ENCODE assay signal across 26 cellular contexts in genomic region chr17:41413353-41413752, GRCh38. TPM values are rescaled to one million over a fixed set of nuclear protein-coding genes. Genes with fewer than 3 reads are reported as not detected.
DNase-seq lines count a peak whose midpoint lies in the region; ATAC-seq and TF ChIP-seq lines count a peak whose summit lies in the region.
"Had no signal": no experiment of that assay in that cellular context is flagged by ENCODE, and none has a peak within 500 bp of the region (broad histone marks: within the 10 kb centered on the region; RNA-seq: fewer than 3 reads in every experiment).

No MANE protein-coding gene starts in this region.

- H3K27me3 Mint-ChIP-seq in WTC11 (ENCODE audit: low read depth): no peaks in the 10 kb centered on the region

- peaks cover 28% of the 10 kb centered on the region for H3K4me1 Mint-ChIP-seq in WTC11
- H3K4me1 Mint-ChIP-seq: immature natural killer cell had no signal

- no peak overlapping the region for H3K9ac ChIP-seq in mammary epithelial cell (ENCODE audit: insufficient read depth, low read length)

- no peaks in the 10 kb centered on the region for H3K36me3 ChIP-seq in mammary epithelial cell (ENCODE audit: insufficient read depth, low read length)
- H3K36me3 ChIP-seq in upper lobe of right lung: no peaks in the 10 kb centered on the region
- H3K36me3 ChIP-seq: BE2C had no signal

- BruUV-seq in mammary epithelial cell (replicated peaks; lab: Mats Ljungman, UMichigan): no TSS peak

- H3K4me3 ChIP-seq in mammary epithelial cell (replicated peaks in 1 of 3; ENCODE audit: insufficient read depth in 1 of 3, low read depth in 2 of 3, low read length in 3 of 3) (no peak overlapping the region), upper lobe of right lung (no peak overlapping the region)

- ATAC-seq in WTC11 (peak; percentile 70), upper lobe of right lung (peak; percentile 77)
- ATAC-seq: right cardiac atrium had no signal

- POLR2A ChIA-PET in WTC11 (lab: Charles Lee): no interaction called here

- no peak overlapping the region for H3K4me2 ChIP-seq in mammary epithelial cell (ENCODE audit: insufficient read depth, low read depth, low read length)

- H3K27me3 ChIP-seq in mammary epithelial cell (ENCODE audit: insufficient read depth, low read length) (no peaks in the 10 kb centered on the region), upper lobe of right lung (no peaks in the 10 kb centered on the region)
- H3K27me3 ChIP-seq: BE2C had no signal

- no peak overlapping the region for H2AFZ ChIP-seq in mammary epithelial cell (ENCODE audit: low read depth, low read length)

- CTCF ChIA-PET in mammary epithelial cell (lab: Charles Lee; ENCODE audit: low non-redundant PET): no interaction called here
- CTCF ChIA-PET in WTC11 (lab: Charles Lee): interaction anchor here (0.7 to 3.6 kb wide), 7 partner anchors 10 to 550 kb away, joined by 3 to 23 read pairs (median 4); no protein-coding TSS in a partner anchor

- H3K79me2 ChIP-seq in mammary epithelial cell (ENCODE audit: insufficient read depth, low read length): no peaks in the 10 kb centered on the region

- no peaks in the 10 kb centered on the region for H4K20me1 ChIP-seq in mammary epithelial cell (ENCODE audit: insufficient read depth, low read length)

- H3K4me1 ChIP-seq in mammary epithelial cell (ENCODE audit: insufficient read depth, low read length): peaks cover 12% of the 10 kb centered on the region
- no peaks in the 10 kb centered on the region for H3K4me1 ChIP-seq in upper lobe of right lung
- H3K4me1 ChIP-seq: BE2C had no signal

- DNase-seq in T47D (ENCODE audit: low read depth in 1 of 2, low spot score in 1 of 2) (peak; percentile 62 to 98), mammary epithelial cell (no peak), WTC11 (ENCODE audit: low spot score) (no peak), iPS-NIHi11 (ENCODE audit: low spot score) (peak; percentile 57), upper lobe of right lung (no peak), GM20000 (ENCODE audit: low spot score) (no peak), posterior vena cava (ENCODE audit: low spot score) (no peak)
- DNase-seq in activated naive CD4-positive, alpha-beta T cell (lab: John Stamatoyannopoulos, UW): no peak
- DNase-seq: activated CD8-positive, alpha-beta memory T cell treated with anti-CD3 and anti-CD28 coated beads for 24 hours; activated naive CD4-positive, alpha-beta T cell treated with anti-CD3 and anti-CD28 coated beads, Interleukin-2, amount 50 U/mL, for 16 hours; activated T-cell treated with anti-CD3 and anti-CD28 coated beads, Interleukin-2, amount 50 U/mL, for 48 hours; BE2C; Caco-2; glutamatergic neuron; immature natural killer cell; KG1; MV-4-11; NCI-H1930; occipital lobe; right cardiac atrium; stimulated activated CD4-positive, alpha-beta T cell treated with anti-CD3 and anti-CD28 coated beads, Interleukin-15, amount 100 ng/mL, for 24 hours; T1000 had no signal

- intact Hi-C loops in mammary epithelial cell (cut with micrococcal nuclease): no loop called here
- intact Hi-C loops in upper lobe of right lung (cut with DNase I): no loop called here
- intact Hi-C loops in posterior vena cava (cut with DNase I): no loop called here

- dilution Hi-C loops in mammary epithelial cell (cut with HindIII; ENCODE audit: low sequenced_read_pairs): no loop called here

- H3K9me3 Mint-ChIP-seq in WTC11: no peaks in the 10 kb centered on the region
- H3K9me3 Mint-ChIP-seq: immature natural killer cell had no signal

- TF ChIP-seq CTCF in mammary epithelial cell (conservative IDR thresholded peaks at IDR 0.05 in 1 of 2, IDR thresholded peaks at IDR 0.05 in 1 of 2; ENCODE audit: extremely low read depth in 1 of 2, insufficient read depth in 1 of 2, low read depth in 1 of 2, low read length in 2 of 2) (no peak), WTC11 (IDR thresholded peaks at IDR 0.05) (no peak), upper lobe of right lung (IDR thresholded peaks at IDR 0.05) (no peak), GM20000 (IDR thresholded peaks at IDR 0.05; ENCODE audit: extremely low read depth, missing control alignments) (no peak)

- in situ Hi-C loops in T47D (cut with HindIII; ENCODE audit: low pct_unique_long_range_greater_than_20kb, low sequenced_read_pairs) (no loop called here), mammary epithelial cell (cut with MboI; ENCODE audit: low sequenced_read_pairs in 2 of 2) (loop anchor here in 1 of 2 donors (5.0 kb wide), 1 partner anchor 74 kb away; the partner anchor contains the start of gene KRT36)

- WGBS in mammary epithelial cell (ENCODE audit: low coverage, missing lambda C conversion rate): 87% methylated on average over 4 of the region's 4 CpGs

- 0 out of 2 replicates have a peak overlapping the region, but pooled peaks have one; percentile 17 for H3K27ac Mint-ChIP-seq in WTC11
- H3K27ac Mint-ChIP-seq: immature natural killer cell had no signal

- H3K9me3 ChIP-seq in mammary epithelial cell (replicated peaks; ENCODE audit: insufficient read depth, low read length): no peaks in the 10 kb centered on the region
- H3K9me3 ChIP-seq in upper lobe of right lung: no peaks in the 10 kb centered on the region
- H3K9me3 ChIP-seq: BE2C, Caco-2 had no signal

- no peaks in the 10 kb centered on the region for H3K36me3 Mint-ChIP-seq in WTC11
- H3K36me3 Mint-ChIP-seq: immature natural killer cell had no signal

- H3K27ac ChIP-seq in mammary epithelial cell (ENCODE audit: insufficient read depth, low read depth, low read length) (no peak overlapping the region), upper lobe of right lung (no peak overlapping the region)

- no peak overlapping the region for H3K4me3 Mint-ChIP-seq in WTC11
- H3K4me3 Mint-ChIP-seq: immature natural killer cell had no signal

TF ChIP-seq in WTC11, 78 proteins besides CTCF, POLR2A, EP300 and RAD21 (continues in another document):
- TF ChIP-seq PRRX2 (CRISPR knock-in tag; IDR thresholded peaks at IDR 0.05) (no peak), HMGA2 (CRISPR knock-in tag; IDR thresholded peaks at IDR 0.05) (no peak), FOXP1 (CRISPR knock-in tag; IDR thresholded peaks at IDR 0.05; ENCODE audit: borderline replicate concordance) (no peak), ZNF317 (CRISPR knock-in tag; IDR thresholded peaks at IDR 0.05; ENCODE audit: borderline replicate concordance, low read depth) (no peak), ZNF423 (CRISPR knock-in tag; IDR thresholded peaks at IDR 0.05) (no peak), ZBTB21 (CRISPR knock-in tag; IDR thresholded peaks at IDR 0.05; ENCODE audit: borderline replicate concordance) (no peak), OVOL2 (CRISPR knock-in tag; IDR thresholded peaks at IDR 0.05; ENCODE audit: borderline replicate concordance) (no peak), FOXP4 (CRISPR knock-in tag; IDR thresholded peaks at IDR 0.05) (no peak), ESRRA (CRISPR knock-in tag; IDR thresholded peaks at IDR 0.05; ENCODE audit: borderline replicate concordance) (no peak), NFE2L1 (CRISPR knock-in tag; IDR thresholded peaks at IDR 0.05) (no peak), CBFB (CRISPR knock-in tag; IDR thresholded peaks at IDR 0.05; ENCODE audit: low read depth) (no peak), CREM (CRISPR knock-in tag; IDR thresholded peaks at IDR 0.05) (no peak), KAT7 (CRISPR knock-in tag; IDR thresholded peaks at IDR 0.05; ENCODE audit: borderline replicate concordance) (no peak), PREB (CRISPR knock-in tag; IDR thresholded peaks at IDR 0.05; ENCODE audit: borderline replicate concordance) (no peak), GABPB1 (CRISPR knock-in tag; IDR thresholded peaks at IDR 0.05) (no peak)

RNA-seq across cellular contexts. Expression of gene KRT37, which starts 11.0 kb away (rescaled TPM):
- not detected for total RNA-seq in mammary epithelial cell
- polyA plus RNA-seq in mammary epithelial cell: not detected
- polyA minus RNA-seq in mammary epithelial cell: not detected
- total RNA-seq in WTC11 (2021): not detected in 3 replicates
- not detected for total RNA-seq in upper lobe of right lung
- not detected for total RNA-seq in posterior vena cava
- total RNA-seq: A172, Caco-2, fibroblast of lung, lower leg skin, NCI-H460, occipital lobe, right cardiac atrium had no signal
- polyA plus RNA-seq: fibroblast of lung, immature natural killer cell, right cardiac atrium had no signal

RNA-seq across cellular contexts. Expression of gene KRT31, which starts 15.9 kb away (rescaled TPM):
- not detected for total RNA-seq in mammary epithelial cell
- polyA plus RNA-seq in mammary epithelial cell: not detected
- polyA minus RNA-seq in mammary epithelial cell: not detected
- total RNA-seq in WTC11 (2021): not detected in 3 replicates
- not detected for total RNA-seq in upper lobe of right lung
- not detected for total RNA-seq in posterior vena cava
- total RNA-seq: A172, Caco-2, fibroblast of lung, NCI-H460, right cardiac atrium had no signal
- polyA plus RNA-seq: fibroblast of lung, immature natural killer cell, right cardiac atrium had no signal

RNA-seq across cellular contexts. Expression of gene KRT38, which starts 27.4 kb away (rescaled TPM):
- total RNA-seq in mammary epithelial cell (not detected), WTC11 (2021) (not detected in 3 replicates), upper lobe of right lung (not detected), posterior vena cava (not detected)
- polyA plus RNA-seq in mammary epithelial cell: not detected
- not detected for polyA minus RNA-seq in mammary epithelial cell
- total RNA-seq: A172, Caco-2, NCI-H460, occipital lobe, right cardiac atrium had no signal
- polyA plus RNA-seq: immature natural killer cell, right cardiac atrium had no signal

RNA-seq across cellular contexts. Expression of gene KRT34, which starts 31.2 kb away (rescaled TPM):
- under 1 TPM in 1 of 2 donors, not detected in 1; 0.33 TPM for total RNA-seq in mammary epithelial cell
- 0.79 TPM for polyA plus RNA-seq in mammary epithelial cell
- not detected for polyA minus RNA-seq in mammary epithelial cell
- total RNA-seq in WTC11 (2021): not detected in 3 replicates
- not detected for total RNA-seq in upper lobe of right lung
- total RNA-seq in posterior vena cava: not detected
- total RNA-seq: Caco-2, right cardiac atrium had no signal
- polyA plus RNA-seq: immature natural killer cell, right cardiac atrium had no signal

RNA-seq across cellular contexts. Expression of gene KRT33B, which starts 43.7 kb away (rescaled TPM):
- total RNA-seq in mammary epithelial cell (under 1 TPM in 1 of 2 donors, not detected in 1; 0.17 TPM), WTC11 (2021) (not detected in 3 replicates), upper lobe of right lung (not detected), posterior vena cava (not detected)
- 0.06 TPM for polyA plus RNA-seq in mammary epithelial cell
- polyA minus RNA-seq in mammary epithelial cell: not detected
- total RNA-seq: A172, Caco-2, fibroblast of lung, NCI-H460, occipital lobe, right cardiac atrium had no signal
- polyA plus RNA-seq: fibroblast of lung, immature natural killer cell, right cardiac atrium had no signal

Comparison
In these comparisons a context has a peak if more than half of its experiments do, and no peak if none do; other contexts are left out.
1. DNase-seq: peak in T47D (2 of 2) and iPS-NIHi11 (single experiment); none in mammary epithelial cell (single experiment), WTC11 (single experiment), upper lobe of right lung (single experiment), GM20000 (single experiment), activated naive CD4-positive, alpha-beta T cell (0 of 4) and posterior vena cava (single experiment).